14 cellular contexts compared by ENCODE assay signal in genomic region chr13:45384474-45385174, GRCh38. TPM values are rescaled to one million over a fixed set of nuclear protein-coding genes. Genes with fewer than 3 reads are reported as not detected.
DNase-seq lines count a peak whose midpoint lies in the region; ATAC-seq and TF ChIP-seq lines count a peak whose summit lies in the region.
"Had no signal": no experiment of that assay in that cellular context is flagged by ENCODE, and none has a peak within 500 bp of the region (broad histone marks: within the 10 kb centered on the region; RNA-seq: fewer than 3 reads in every experiment).

No MANE protein-coding gene starts in this region.

- H3K4me3 ChIP-seq in left ventricle myocardium inferior = no peak overlapping the region
- H3K4me3 ChIP-seq: BLaER1 treated with 17β-estradiol and CSF1 and Interleukin-3, amounts not matched to agents 10 nM and 100 nM; HAP-1 had no signal

- no peaks in the 10 kb centered on the region for H3K9me3 ChIP-seq in left ventricle myocardium inferior (replicated peaks)
- H3K9me3 ChIP-seq: HAP-1 had no signal

- no peaks in the 10 kb centered on the region for H3K27me3 ChIP-seq in left ventricle myocardium inferior (ENCODE audit: low read depth)
- H3K27me3 ChIP-seq: BLaER1 treated with 17β-estradiol and CSF1 and Interleukin-3, amounts not matched to agents 10 nM and 100 nM had no signal

- peaks cover 22% of the 10 kb centered on the region for H3K4me1 ChIP-seq in left ventricle myocardium inferior
- H3K4me1 ChIP-seq: HAP-1 had no signal

- no peaks in the 10 kb centered on the region for H3K27me3 Mint-ChIP-seq in activated CD4-positive, alpha-beta T cell treated with anti-CD3 and anti-CD28 coated beads, Interleukin-2, amount 10 ng/mL, durations not matched to agents 24 days and 14 days
- no peaks in the 10 kb centered on the region for H3K27me3 Mint-ChIP-seq in osteocyte (ENCODE audit: unreplicated experiment)
- H3K27me3 Mint-ChIP-seq: CD4-positive, alpha-beta T cell had no signal

- H3K27ac ChIP-seq in left ventricle myocardium inferior (replicated peaks) = peak overlapping the region; percentile 61
- H3K27ac ChIP-seq: BLaER1 treated with 17β-estradiol and CSF1 and Interleukin-3, amounts not matched to agents 10 nM and 100 nM had no signal

- DNase-seq in left ventricle myocardium inferior (no peak), cardiac septum (ENCODE audit: low spot score) (no peak), dermis blood vessel endothelial cell (peak; percentile 68), left lobe of liver (ENCODE audit: low spot score) (peak; percentile 6), osteocyte (ENCODE audit: extremely low spot score, unreplicated experiment) (no peak)
- DNase-seq in stimulated activated CD4-positive, alpha-beta T cell treated with anti-CD3 and anti-CD28 coated beads, Interleukin-4, amount 100 ng/mL, for 4 hours = no peak
- no peak for DNase-seq in activated CD4-positive, alpha-beta T cell treated with anti-CD3 and anti-CD28 coated beads, Interleukin-2, amount 10 ng/mL, durations not matched to agents 24 days and 14 days
- DNase-seq: ACHN; Calu3; CD4-positive, alpha-beta T cell; DMS 273 treated with DMSO at 0.1 percent for 48 hours; HFFc6 had no signal

- peaks cover 21% of the 10 kb centered on the region for H3K36me3 Mint-ChIP-seq in activated CD4-positive, alpha-beta T cell treated with anti-CD3 and anti-CD28 coated beads, Interleukin-2, amount 10 ng/mL, durations not matched to agents 24 days and 14 days (ENCODE audit: low read depth)
- peaks cover 18% of the 10 kb centered on the region for H3K36me3 Mint-ChIP-seq in osteocyte (ENCODE audit: unreplicated experiment)

- no peak for ATAC-seq in left lobe of liver

- TF ChIP-seq CTCF in left ventricle myocardium inferior (IDR thresholded peaks at IDR 0.05; ENCODE audit: borderline replicate concordance) = no peak
- no peak for TF ChIP-seq CTCF in osteocyte (IDR thresholded peaks at IDR 0.05)

- no peaks in the 10 kb centered on the region for H3K9me3 Mint-ChIP-seq in activated CD4-positive, alpha-beta T cell treated with anti-CD3 and anti-CD28 coated beads, Interleukin-2, amount 10 ng/mL, durations not matched to agents 24 days and 14 days
- no peaks in the 10 kb centered on the region for H3K9me3 Mint-ChIP-seq in osteocyte (ENCODE audit: unreplicated experiment)
- H3K9me3 Mint-ChIP-seq: CD4-positive, alpha-beta T cell; HFFc6 had no signal

- no peak overlapping the region for H3K27ac Mint-ChIP-seq in activated CD4-positive, alpha-beta T cell treated with anti-CD3 and anti-CD28 coated beads, Interleukin-2, amount 10 ng/mL, durations not matched to agents 24 days and 14 days
- H3K27ac Mint-ChIP-seq in osteocyte (ENCODE audit: unreplicated experiment) = no peak overlapping the region
- H3K27ac Mint-ChIP-seq: CD4-positive, alpha-beta T cell; HFFc6 had no signal

- peaks cover 14% of the 10 kb centered on the region for H3K36me3 ChIP-seq in left ventricle myocardium inferior
- H3K36me3 ChIP-seq: HAP-1 had no signal

- H3K4me3 Mint-ChIP-seq in activated CD4-positive, alpha-beta T cell treated with anti-CD3 and anti-CD28 coated beads, Interleukin-2, amount 10 ng/mL, durations not matched to agents 24 days and 14 days = no peak overlapping the region
- no peak overlapping the region for H3K4me3 Mint-ChIP-seq in osteocyte (ENCODE audit: unreplicated experiment)
- H3K4me3 Mint-ChIP-seq: CD4-positive, alpha-beta T cell; HFFc6 had no signal

- peaks cover 2% of the 10 kb centered on the region for H3K4me1 Mint-ChIP-seq in activated CD4-positive, alpha-beta T cell treated with anti-CD3 and anti-CD28 coated beads, Interleukin-2, amount 10 ng/mL, durations not matched to agents 24 days and 14 days
- no peaks in the 10 kb centered on the region for H3K4me1 Mint-ChIP-seq in osteocyte (ENCODE audit: unreplicated experiment)

- intact Hi-C loops in left ventricle myocardium inferior (cut with micrococcal nuclease) = no loop called here
- intact Hi-C loops in cardiac septum (cut with DNase I) = no loop called here
- intact Hi-C loops in activated CD4-positive, alpha-beta T cell treated with anti-CD3 and anti-CD28 coated beads, Interleukin-2, amount 10 ng/mL, durations not matched to agents 24 days and 14 days (cut with micrococcal nuclease) = no loop called here

RNA-seq across cellular contexts. Expression of gene SLC25A30, which starts 33.5 kb away (rescaled TPM):
- 175 TPM for total RNA-seq in left ventricle myocardium inferior
- 83.4 TPM for total RNA-seq in cardiac septum
- 33.2 and 53.7 TPM in 2 replicates for total RNA-seq in dermis blood vessel endothelial cell
- 38.8 TPM for total RNA-seq in left lobe of liver
- total RNA-seq in activated CD4-positive, alpha-beta T cell treated with anti-CD3 and anti-CD28 coated beads, Interleukin-2, amount 10 ng/mL, durations not matched to agents 24 days and 14 days = 12.9 and 14.2 TPM in 2 replicates
- 8.9 and 12.0 TPM in 2 replicates for total RNA-seq in osteocyte

RNA-seq across cellular contexts. Expression of gene TPT1, which starts 43.6 kb away (rescaled TPM):
- total RNA-seq in left ventricle myocardium inferior (4,332 TPM), cardiac septum (3,215 TPM), dermis blood vessel endothelial cell (2,642 and 4,062 TPM in 2 replicates), left lobe of liver (2,011 TPM), osteocyte (3,315 and 3,393 TPM in 2 replicates)
- 2,188 and 2,224 TPM in 2 replicates for total RNA-seq in activated CD4-positive, alpha-beta T cell treated with anti-CD3 and anti-CD28 coated beads, Interleukin-2, amount 10 ng/mL, durations not matched to agents 24 days and 14 days

Comparison
In these comparisons a context has a peak if more than half of its experiments do, and no peak if none do; other contexts are left out.
1. DNase-seq: peak in dermis blood vessel endothelial cell (single experiment) and left lobe of liver (single experiment); none in left ventricle myocardium inferior (single experiment), cardiac septum (single experiment), stimulated activated CD4-positive, alpha-beta T cell treated with anti-CD3 and anti-CD28 coated beads, Interleukin-4, amount 100 ng/mL, for 4 hours (0 of 2), activated CD4-positive, alpha-beta T cell treated with anti-CD3 and anti-CD28 coated beads, Interleukin-2, amount 10 ng/mL, durations not matched to agents 24 days and 14 days (single experiment) and osteocyte (single experiment).